In the genomic region with DNA sequence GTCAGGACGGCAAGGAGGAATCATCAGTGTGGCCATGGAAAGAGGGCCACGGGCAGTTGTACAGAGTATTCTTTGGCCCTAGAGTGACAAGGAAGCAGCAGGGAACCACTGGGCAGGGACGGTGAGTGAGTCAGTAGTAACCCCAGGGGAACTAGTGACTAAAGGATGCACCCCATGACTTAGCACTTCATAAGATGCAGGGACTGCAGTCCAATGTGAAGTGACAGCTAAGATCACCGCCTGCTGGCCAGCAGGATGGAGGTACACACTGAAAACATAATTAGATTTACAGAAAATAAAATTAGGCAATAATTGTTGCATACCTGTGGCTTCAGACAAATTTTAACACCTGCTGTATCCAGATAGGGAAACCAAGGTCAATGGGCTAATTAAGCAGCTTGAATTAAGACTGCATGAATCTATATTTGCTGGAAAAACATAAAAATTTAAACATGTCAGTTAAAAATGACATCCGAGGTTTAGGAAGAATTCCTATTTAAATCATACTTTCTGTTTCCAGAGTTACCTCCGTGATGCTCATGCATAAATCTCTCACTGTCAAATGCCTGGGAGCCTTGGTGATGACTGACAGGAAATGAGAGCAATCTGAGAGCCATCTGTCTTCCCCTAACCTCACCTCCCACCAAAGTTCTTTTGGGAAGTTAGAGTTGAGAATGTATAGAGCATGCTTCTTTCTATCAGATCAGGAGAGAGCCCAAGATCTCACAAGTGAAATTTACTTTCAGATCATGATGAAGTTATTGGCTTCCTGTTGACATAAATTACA, we compare ENCODE assay signal across 8 cellular contexts. TPM values are rescaled to one million over a fixed set of nuclear protein-coding genes. Genes with fewer than 3 reads are reported as not detected.
DNase-seq lines count a peak whose midpoint lies in the region; ATAC-seq and TF ChIP-seq lines count a peak whose summit lies in the region.

No MANE protein-coding gene starts in this region.

- in situ Hi-C loops in ACHN (cut with HindIII; ENCODE audit: low pct_ligation_motif_present, low pct_unique_long_range_greater_than_20kb, low sequenced_read_pairs) (no loop called here), brain microvascular endothelial cell (cut with HindIII; ENCODE audit: low pct_ligation_motif_present, low sequenced_read_pairs) (no loop called here)

- H3K36me3 Mint-ChIP-seq in Caco-2 (ENCODE audit: insufficient read depth, unreplicated experiment): no peaks in the 10 kb centered on the region

- POLR2A ChIA-PET in Caco-2 (lab: Charles Lee): no interaction called here

- DNase-seq in ACHN: peak; percentile 19
- DNase-seq in HK-2 (ENCODE audit: unreplicated experiment): peak; percentile 28
- peak; percentile 84 for DNase-seq in brain microvascular endothelial cell
- no peak for DNase-seq in amygdala (lab: John Stamatoyannopoulos, UW)
- no peak for DNase-seq in putamen (ENCODE audit: low spot score)
- no peak for DNase-seq in NCI-H2029 treated with DMSO at 0.1 percent for 48 hours (lab: John Stamatoyannopoulos, UW)
- no peak for DNase-seq in Caco-2

- no peak overlapping the region for H3K27ac ChIP-seq in brain microvascular endothelial cell

- H3K27me3 ChIP-seq in brain microvascular endothelial cell (replicated peaks) (no peaks in the 10 kb centered on the region), Caco-2 (replicated peaks; ENCODE audit: control insufficient read depth, insufficient read depth, low read length) (no peaks in the 10 kb centered on the region)

- CTCF ChIA-PET in Caco-2 (lab: Charles Lee): no interaction called here

- peak; percentile 81 for ATAC-seq in GM19023 (IDR thresholded peaks at IDR 0.05; ENCODE audit: unreplicated experiment)

- no peaks in the 10 kb centered on the region for H3K4me1 Mint-ChIP-seq in Caco-2 (ENCODE audit: low read depth, unreplicated experiment)

- intact Hi-C loops in Caco-2 (cut with micrococcal nuclease; ENCODE audit: unreplicated experiment): no loop called here

- no peaks in the 10 kb centered on the region for H3K9me3 ChIP-seq in Caco-2

- TF ChIP-seq CTCF in brain microvascular endothelial cell (IDR thresholded peaks at IDR 0.05; ENCODE audit: low read depth, low read length, missing control alignments): peak; percentile 57
- TF ChIP-seq CTCF in Caco-2 (IDR thresholded peaks at IDR 0.05; ENCODE audit: insufficient read depth in 1 of 2, low read depth in 1 of 2, low read length in 1 of 2, severe bottlenecking in 1 of 2, unreplicated experiment in 1 of 2): no peak

- H3K27ac Mint-ChIP-seq in Caco-2 (ENCODE audit: unreplicated experiment): no peak overlapping the region

- H3K36me3 ChIP-seq in brain microvascular endothelial cell (replicated peaks) (no peaks in the 10 kb centered on the region), Caco-2 (ENCODE audit: control insufficient read depth, insufficient read depth, low read length) (no peaks in the 10 kb centered on the region)

- H3K4me3 ChIP-seq in brain microvascular endothelial cell (ENCODE audit: low read depth, low read length) (no peak overlapping the region), Caco-2 (ENCODE audit: low read depth, low read length) (no peak overlapping the region)

- no peak overlapping the region for H3K4me3 Mint-ChIP-seq in Caco-2 (ENCODE audit: unreplicated experiment)

- no peaks in the 10 kb centered on the region for H3K9me3 Mint-ChIP-seq in Caco-2 (ENCODE audit: unreplicated experiment)

- H3K4me1 ChIP-seq in Caco-2: no peaks in the 10 kb centered on the region

- no TSS peak for BruUV-seq in Caco-2 (replicated peaks; lab: Mats Ljungman, UMichigan)

- peaks cover 10% of the 10 kb centered on the region for H3K27me3 Mint-ChIP-seq in Caco-2 (ENCODE audit: insufficient read depth, unreplicated experiment)

RNA-seq across cellular contexts. Expression of gene DCLK3, which starts 56.5 kb away (rescaled TPM):
- not detected in 2 replicates for total RNA-seq in Caco-2 (2022)

Comparison
In these comparisons a context has a peak if more than half of its experiments do, and no peak if none do; other contexts are left out.
1. DNase-seq: peak in ACHN (single experiment), HK-2 (single experiment) and brain microvascular endothelial cell (single experiment); none in amygdala (0 of 56), putamen (single experiment), NCI-H2029 treated with DMSO at 0.1 percent for 48 hours (single experiment) and Caco-2 (0 of 2).